In the genomic region with DNA sequence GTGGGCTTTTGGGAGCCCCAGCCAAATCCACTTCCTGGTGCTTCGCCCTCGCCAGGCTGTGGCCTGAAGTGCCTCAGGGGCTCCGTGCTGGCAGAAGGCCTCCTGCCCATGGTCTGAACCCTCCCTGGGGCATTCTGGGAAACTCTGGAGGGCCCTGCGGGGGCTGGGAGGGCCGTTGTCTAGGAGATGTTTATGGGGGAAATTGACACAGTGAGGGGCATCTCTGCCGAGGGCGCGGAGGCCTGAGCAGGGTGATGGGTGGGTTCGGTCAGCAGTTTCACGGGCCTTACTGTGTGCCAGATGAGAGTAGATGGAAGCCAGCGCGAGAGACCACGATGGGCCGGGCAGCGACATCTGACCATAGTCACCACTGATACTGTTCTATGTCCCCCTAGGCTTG, we compare ENCODE assay signal across 24 cellular contexts.
"Had no signal": no experiment of that assay in that cellular context is flagged by ENCODE, and none has a peak within 500 bp of the region (broad histone marks: within the 10 kb centered on the region; RNA-seq: fewer than 3 reads in every experiment).

No MANE protein-coding gene starts in this region.

- H3K4me3 ChIP-seq: esophagus squamous epithelium, hepatocyte, left lung, lower lobe of right lung, ovary, sigmoid colon, skin epidermis, spleen, testis, tibial artery, upper lobe of left lung had no signal

- H3K36me3 ChIP-seq: lower lobe of right lung, ovary, upper lobe of left lung had no signal

- H3K9me3 ChIP-seq: ovary, testis had no signal

- H2AFZ ChIP-seq: hepatocyte had no signal

- H3K4me1 Mint-ChIP-seq: stimulated activated memory B cell treated with anti-CD40 and anti-IgM and Interleukin-4, amounts not matched to agents 10 μg/mL and 1 μg/mL and 100 μg/mL, for 72 hours had no signal

- H3K4me2 ChIP-seq: hepatocyte had no signal

- H3K4me1 ChIP-seq: left lung, lower lobe of right lung, upper lobe of left lung had no signal

- ATAC-seq: effector memory CD8-positive, alpha-beta T cell; left lung; lower lobe of right lung; naive thymus-derived CD8-positive, alpha-beta T cell; stimulated activated memory B cell treated with anti-CD40 and anti-IgM and Interleukin-4, amounts not matched to agents 10 μg/mL and 1 μg/mL and 100 μg/mL, for 72 hours; stimulated activated naive CD8-positive, alpha-beta T cell treated with anti-CD3 and anti-CD28 coated beads, Interleukin-15, Interleukin-2, amounts not matched to agents 100 U/mL and 50 U/mL, for 24 hours had no signal

- H3K27ac Mint-ChIP-seq: effector memory CD8-positive, alpha-beta T cell; naive thymus-derived CD8-positive, alpha-beta T cell; nephron progenitor cell; stimulated activated memory B cell treated with anti-CD40 and anti-IgM and Interleukin-4, amounts not matched to agents 10 μg/mL and 1 μg/mL and 100 μg/mL, for 72 hours had no signal

- H3K4me3 Mint-ChIP-seq: effector memory CD8-positive, alpha-beta T cell; naive thymus-derived CD8-positive, alpha-beta T cell; nephron progenitor cell; stimulated activated memory B cell treated with anti-CD40 and anti-IgM and Interleukin-4, amounts not matched to agents 10 μg/mL and 1 μg/mL and 100 μg/mL, for 72 hours had no signal

- DNase-seq: cortex of kidney; effector memory CD8-positive, alpha-beta T cell; erythroblast; esophagus squamous epithelium; foreskin melanocyte; kidney; left lung; naive thymus-derived CD8-positive, alpha-beta T cell; nephron progenitor cell; occipital lobe; ovary; retina; sigmoid colon; spleen; stimulated activated CD4-positive, alpha-beta T cell treated with anti-CD3 and anti-CD28 coated beads, Interleukin-4, amount 100 ng/mL, for 4 hours; stimulated activated naive CD8-positive, alpha-beta T cell treated with anti-CD3 and anti-CD28 coated beads, Interleukin-15, Interleukin-2, amounts not matched to agents 100 U/mL and 50 U/mL, for 24 hours; substantia nigra; testis; tibial artery had no signal

- H3K36me3 Mint-ChIP-seq: stimulated activated memory B cell treated with anti-CD40 and anti-IgM and Interleukin-4, amounts not matched to agents 10 μg/mL and 1 μg/mL and 100 μg/mL, for 72 hours had no signal

- H3K27me3 ChIP-seq: hepatocyte, left lung, ovary, sigmoid colon, testis, tibial artery, upper lobe of left lung had no signal

- H3K27ac ChIP-seq: esophagus squamous epithelium, hepatocyte, left lung, lower lobe of right lung, ovary, spleen, testis, upper lobe of left lung had no signal
